19 cellular contexts compared by ENCODE assay signal in the genomic region with DNA sequence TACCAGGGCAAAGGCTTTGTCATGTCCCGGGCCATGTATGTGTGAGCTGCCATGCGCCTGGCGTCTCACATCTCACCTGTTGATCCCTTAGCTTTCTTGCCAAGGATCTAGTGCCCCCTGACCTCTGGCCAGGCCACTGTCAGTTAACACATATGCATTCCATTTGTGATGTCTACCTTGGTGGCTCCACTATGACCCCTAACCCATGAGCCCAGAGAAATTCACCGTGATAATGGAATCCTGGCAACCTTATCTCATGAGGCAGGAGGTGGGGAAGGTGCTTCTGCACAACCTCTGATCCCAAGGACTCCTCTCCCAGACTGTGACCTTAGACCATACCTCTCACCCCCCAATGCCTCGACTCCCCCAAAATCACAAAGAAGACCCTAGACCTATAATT. TPM values are rescaled to one million over a fixed set of nuclear protein-coding genes. Genes with fewer than 3 reads are reported as not detected.
"Had no signal": no experiment of that assay in that cellular context is flagged by ENCODE, and none has a peak within 500 bp of the region (broad histone marks: within the 10 kb centered on the region; RNA-seq: fewer than 3 reads in every experiment).

No MANE protein-coding gene starts in this region.

RNA-seq across cellular contexts. Expression of gene APOE, which starts 17.3 kb away (rescaled TPM):
- total RNA-seq: activated CD4-positive, alpha-beta memory T cell treated with anti-CD3 and anti-CD28 coated beads, Interleukin-2, amount 10 ng/mL, durations not matched to agents 7 days and 5 days had no signal

RNA-seq across cellular contexts. Expression of gene APOC1, which starts 26.1 kb away (rescaled TPM):
- total RNA-seq: activated CD4-positive, alpha-beta T cell treated with anti-CD3 and anti-CD28 coated beads, Interleukin-2, amount 10 ng/mL, durations not matched to agents 7 days and 5 days; activated T-cell treated with anti-CD3 and anti-CD28 coated beads, Interleukin-2, amount 50 U/mL, for 72 hours had no signal

RNA-seq across cellular contexts. Expression of gene NECTIN2, which starts 42.2 kb away (rescaled TPM):
- total RNA-seq: activated CD4-positive, alpha-beta T cell treated with anti-CD3 and anti-CD28 coated beads, Interleukin-2, amount 10 ng/mL, durations not matched to agents 7 days and 5 days had no signal

RNA-seq across cellular contexts. Expression of gene APOC4, which starts 53.7 kb away (rescaled TPM):
- total RNA-seq: activated CD4-positive, alpha-beta memory T cell treated with anti-CD3 and anti-CD28 coated beads, Interleukin-2, amount 10 ng/mL, durations not matched to agents 7 days and 5 days; activated CD4-positive, alpha-beta T cell treated with anti-CD3 and anti-CD28 coated beads, Interleukin-2, amount 10 ng/mL, durations not matched to agents 7 days and 5 days; activated naive CD4-positive, alpha-beta T cell treated with anti-CD3 and anti-CD28 coated beads for 36 hours; activated naive CD8-positive, alpha-beta T cell treated with anti-CD3 and anti-CD28 coated beads for 36 hours; activated T-cell treated with anti-CD3 and anti-CD28 coated beads, Interleukin-2, amount 50 U/mL, for 72 hours; activated T-helper 17 cell treated with anti-CD3 and anti-CD28 coated beads, Interleukin-2, amount 50 U/mL, for 72 hours; ascending aorta; breast epithelium; cardiac septum; cerebellum; dermis blood vessel endothelial cell; endothelial cell of umbilical vein; esophagus squamous epithelium; fibroblast of lung; fibroblast of villous mesenchyme; gastroesophageal sphincter; glomerular endothelial cell; heart right ventricle had no signal
- polyA plus RNA-seq: endothelial cell of umbilical vein, esophagus, fibroblast of lung, heart right ventricle had no signal
